In genomic region chr9:119289740-119290139, GRCh38 we compare ENCODE assay signal across 8 cellular contexts.
DNase-seq lines count a peak whose midpoint lies in the region; ATAC-seq and TF ChIP-seq lines count a peak whose summit lies in the region.

No MANE protein-coding gene starts in this region.

- intact Hi-C loops in left ventricle myocardium inferior (cut with micrococcal nuclease): loop anchor here (5.0 kb wide), 1 partner anchor 462 kb away; no protein-coding TSS in a partner anchor

- peaks cover 79% of the 10 kb centered on the region for H3K4me1 Mint-ChIP-seq in WTC11
- H3K4me1 Mint-ChIP-seq in activated T-helper 17 cell treated with anti-CD3 and anti-CD28 coated beads, Interleukin-2, amount 50 U/mL, for 72 hours: no peaks in the 10 kb centered on the region

- POLR2A ChIA-PET in HEK293 (lab: Yijun Ruan, JAX): no interaction called here
- POLR2A ChIA-PET in WTC11 (lab: Charles Lee): no interaction called here

- no peak overlapping the region for H3K27ac ChIP-seq in 22Rv1
- H3K27ac ChIP-seq in HEK293 (ENCODE audit: extremely low read depth, low read depth, low read length): no peak overlapping the region
- no peak overlapping the region for H3K27ac ChIP-seq in left ventricle myocardium inferior (replicated peaks)

- H3K36me3 Mint-ChIP-seq in WTC11: no peaks in the 10 kb centered on the region
- no peaks in the 10 kb centered on the region for H3K36me3 Mint-ChIP-seq in activated T-helper 17 cell treated with anti-CD3 and anti-CD28 coated beads, Interleukin-2, amount 50 U/mL, for 72 hours (ENCODE audit: low read depth)

- no peaks in the 10 kb centered on the region for H3K4me1 ChIP-seq in HEK293 (ENCODE audit: control insufficient read depth, insufficient read depth, low read length)
- no peaks in the 10 kb centered on the region for H3K4me1 ChIP-seq in left ventricle myocardium inferior

- peak; percentile 89 for TF ChIP-seq CTCF in 22Rv1 (IDR thresholded peaks at IDR 0.05)
- no peak for TF ChIP-seq CTCF in HEK293 (tag by site-specific recombination; IDR thresholded peaks at IDR 0.05)
- TF ChIP-seq CTCF in WTC11 (IDR thresholded peaks at IDR 0.05): no peak; the same call in none of the 2 replicates
- peak; percentile 86 for TF ChIP-seq CTCF in left ventricle myocardium inferior (IDR thresholded peaks at IDR 0.05; ENCODE audit: borderline replicate concordance)

- H3K27me3 ChIP-seq in left ventricle myocardium inferior (ENCODE audit: low read depth): no peaks in the 10 kb centered on the region

- H3K9me3 ChIP-seq in HEK293 (ENCODE audit: control insufficient read depth, insufficient read depth, low read depth, low read length) (no peaks in the 10 kb centered on the region), left ventricle myocardium inferior (replicated peaks) (no peaks in the 10 kb centered on the region)

- no peaks in the 10 kb centered on the region for H3K36me3 ChIP-seq in HEK293 (ENCODE audit: control insufficient read depth in 2 of 2, insufficient read depth in 1 of 2, low read length in 2 of 2)
- H3K36me3 ChIP-seq in left ventricle myocardium inferior: no peaks in the 10 kb centered on the region

- no peak overlapping the region for H3K4me3 ChIP-seq in HEK293 (ENCODE audit: low read depth, low read length)
- H3K4me3 ChIP-seq in left ventricle myocardium inferior: no peak overlapping the region

- peak; percentile 78 for ATAC-seq in WTC11
- no peak for ATAC-seq in activated T-helper 17 cell treated with anti-CD3 and anti-CD28 coated beads, Interleukin-2, amount 50 U/mL, for 72 hours (replicated peaks)

- H3K27me3 Mint-ChIP-seq in WTC11 (ENCODE audit: low read depth): peaks cover 3% of the 10 kb centered on the region; the same call in 1 of the 2 replicates
- H3K27me3 Mint-ChIP-seq in activated T-helper 17 cell treated with anti-CD3 and anti-CD28 coated beads, Interleukin-2, amount 50 U/mL, for 72 hours: peaks cover 4% of the 10 kb centered on the region

- no peak overlapping the region for H3K27ac Mint-ChIP-seq in WTC11
- no peak overlapping the region for H3K27ac Mint-ChIP-seq in activated T-helper 17 cell treated with anti-CD3 and anti-CD28 coated beads, Interleukin-2, amount 50 U/mL, for 72 hours

- no peaks in the 10 kb centered on the region for H3K9me3 Mint-ChIP-seq in WTC11
- H3K9me3 Mint-ChIP-seq in activated T-helper 17 cell treated with anti-CD3 and anti-CD28 coated beads, Interleukin-2, amount 50 U/mL, for 72 hours: no peaks in the 10 kb centered on the region

- DNase-seq in GM04504 (ENCODE audit: low read depth) (peak; percentile 31), NCI-H1092 (lab: John Stamatoyannopoulos, UW) (peak; percentile 1), WTC11 (ENCODE audit: low spot score) (peak; percentile 58), left ventricle myocardium inferior (no peak)
- DNase-seq in stimulated activated CD8-positive, alpha-beta memory T cell treated with anti-CD3 and anti-CD28 coated beads, Interleukin-4, amount 100 ng/mL, for 48 hours: peak; percentile 27

- CTCF ChIA-PET in HEK293 (lab: Yijun Ruan, JAX) (interaction anchor here (0.6 to 1.2 kb wide), 6 partner anchors 18 to 1508 kb away, joined by 3 to 5 read pairs (median 4); no protein-coding TSS in a partner anchor), WTC11 (lab: Charles Lee) (interaction anchor here (0.5 to 1.4 kb wide), 8 partner anchors 8 to 263 kb away, joined by 3 to 5 read pairs (median 4); no protein-coding TSS in a partner anchor)

- no peak overlapping the region for H3K4me3 Mint-ChIP-seq in WTC11
- no peak overlapping the region for H3K4me3 Mint-ChIP-seq in activated T-helper 17 cell treated with anti-CD3 and anti-CD28 coated beads, Interleukin-2, amount 50 U/mL, for 72 hours

TF ChIP-seq in HEK293, 187 proteins besides CTCF, POLR2A, EP300 and RAD21:
- peak; percentile 41; the same call in 1 of the 2 replicates for TF ChIP-seq ZNF654 (tag by site-specific recombination; IDR thresholded peaks at IDR 0.05; ENCODE audit: low read depth)
- no peak for TF ChIP-seq ZBTB11 (tag by site-specific recombination; conservative IDR thresholded peaks at IDR 0.05; ENCODE audit: low read depth)
TF ChIP-seq in HEK293: peak in this region for 1.

TF ChIP-seq in WTC11, 78 proteins besides CTCF, POLR2A, EP300 and RAD21:
- TF ChIP-seq ZNF121 (CRISPR knock-in tag; IDR thresholded peaks at IDR 0.05): 0 out of 2 replicates have a peak, but pooled peaks have one; percentile 28
- no peak for TF ChIP-seq JUN (CRISPR knock-in tag; IDR thresholded peaks at IDR 0.05)
- TF ChIP-seq ETV6 (CRISPR knock-in tag; IDR thresholded peaks at IDR 0.05): 0 out of 2 replicates have a peak, but pooled peaks have one; percentile 28

Comparison
In these comparisons a context has a peak if more than half of its experiments do, and no peak if none do; other contexts are left out.
1. CTCF ChIP-seq: peak in 22Rv1 (single experiment) and left ventricle myocardium inferior (single experiment); none in HEK293 (single experiment) and WTC11 (single experiment).